In the genomic region with DNA sequence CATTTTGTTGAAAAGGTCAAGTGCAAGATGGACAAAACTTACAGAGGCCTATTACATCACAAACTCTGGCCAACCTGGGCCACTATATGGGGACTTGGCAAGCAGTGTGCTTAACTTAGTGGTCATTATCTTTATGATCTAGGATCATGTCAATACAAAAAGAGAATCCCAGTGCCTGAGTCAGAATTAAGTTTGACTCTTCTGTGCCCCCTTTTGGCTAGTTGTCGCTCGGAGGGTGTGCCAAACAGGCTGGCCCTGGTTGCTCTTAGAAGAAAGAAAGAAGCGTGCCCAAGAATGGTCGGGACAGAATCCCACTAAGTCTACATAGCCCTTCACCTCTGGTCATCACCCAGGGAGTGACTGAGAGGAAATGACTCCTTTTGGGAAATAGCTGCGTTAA, we compare ENCODE assay signal across 9 cellular contexts.
DNase-seq lines count a peak whose midpoint lies in the region; ATAC-seq and TF ChIP-seq lines count a peak whose summit lies in the region.
"Had no signal": no experiment of that assay in that cellular context is flagged by ENCODE, and none has a peak within 500 bp of the region (broad histone marks: within the 10 kb centered on the region; RNA-seq: fewer than 3 reads in every experiment).

No MANE protein-coding gene starts in this region.

- TF ChIP-seq POLR2A in upper lobe of left lung (IDR thresholded peaks at IDR 0.05): no peak

- H3K4me3 ChIP-seq in mucosa of descending colon (no peak overlapping the region), right cardiac atrium (ENCODE audit: low read length) (no peak overlapping the region), upper lobe of left lung (no peak overlapping the region)
- H3K4me3 ChIP-seq: lung had no signal

- WGBS in right cardiac atrium: 69% methylated on average over 5 of the region's 5 CpGs
- WGBS in upper lobe of left lung, 2 donors: 81 to 88% methylated on average over 5 of the region's 5 CpGs

- DNase-seq in DMS 273 (lab: John Stamatoyannopoulos, UW; ENCODE audit: unreplicated experiment): peak; percentile 47
- peak; percentile 49 for DNase-seq in M059J (ENCODE audit: low read depth)
- peak; percentile 21 for DNase-seq in activated T-cell treated with anti-CD3 and anti-CD28 coated beads, Interleukin-2, amount 50 U/mL, for 1 hour
- peak in 2 of 3 donors; percentile 25 to 42 for DNase-seq in mucosa of descending colon
- DNase-seq in effector CD8-positive, alpha-beta T cell (lab: John Stamatoyannopoulos, UW): no peak
- DNase-seq in right cardiac atrium: no peak
- no peak for DNase-seq in germinal center (ENCODE audit: low spot score)
- DNase-seq in upper lobe of left lung: no peak

- H3K9me3 ChIP-seq in mucosa of descending colon (no peaks in the 10 kb centered on the region), right cardiac atrium (ENCODE audit: control insufficient read depth, low read length) (no peaks in the 10 kb centered on the region), upper lobe of left lung (no peaks in the 10 kb centered on the region)

- no peaks in the 10 kb centered on the region for H3K36me3 ChIP-seq in mucosa of descending colon (ENCODE audit: low read depth)
- no peaks in the 10 kb centered on the region for H3K36me3 ChIP-seq in upper lobe of left lung

- ATAC-seq in mucosa of descending colon: peak; percentile 56
- no peak for ATAC-seq in right cardiac atrium
- ATAC-seq in upper lobe of left lung (ENCODE audit: low FRiP score in 2 of 2): no peak

- TF ChIP-seq CTCF in mucosa of descending colon (IDR thresholded peaks at IDR 0.05) (no peak), upper lobe of left lung (IDR thresholded peaks at IDR 0.05) (no peak)

- no peak for TF ChIP-seq EP300 in upper lobe of left lung (IDR thresholded peaks at IDR 0.05)

- H3K27ac ChIP-seq in right cardiac atrium (ENCODE audit: low read length) (no peak overlapping the region), upper lobe of left lung (no peak overlapping the region)

- intact Hi-C loops in mucosa of descending colon (cut with DNase I, micrococcal nuclease): no loop called here
- intact Hi-C loops in right cardiac atrium (cut with DNase I): no loop called here

- H3K27me3 ChIP-seq in right cardiac atrium (ENCODE audit: control insufficient read depth, insufficient read depth) (no peaks in the 10 kb centered on the region), upper lobe of left lung (no peaks in the 10 kb centered on the region)

- H3K4me1 ChIP-seq in mucosa of descending colon (ENCODE audit: low read depth): no peaks in the 10 kb centered on the region
- no peaks in the 10 kb centered on the region for H3K4me1 ChIP-seq in right cardiac atrium (ENCODE audit: control insufficient read depth, insufficient read depth, low read length)
- H3K4me1 ChIP-seq in upper lobe of left lung: no peaks in the 10 kb centered on the region

Comparison
In these comparisons a context has a peak if more than half of its experiments do, and no peak if none do; other contexts are left out.
1. DNase-seq: peak in DMS 273 (single experiment), M059J (single experiment), activated T-cell treated with anti-CD3 and anti-CD28 coated beads, Interleukin-2, amount 50 U/mL, for 1 hour (single experiment) and mucosa of descending colon (2 of 3); none in effector CD8-positive, alpha-beta T cell (single experiment), right cardiac atrium (0 of 3), germinal center (single experiment) and upper lobe of left lung (0 of 2).